27 cellular contexts compared by ENCODE assay signal in genomic region chr3:130522399-130522798, GRCh38. TPM values are rescaled to one million over a fixed set of nuclear protein-coding genes. Genes with fewer than 3 reads are reported as not detected.
"Had no signal": no experiment of that assay in that cellular context is flagged by ENCODE, and none has a peak within 500 bp of the region (broad histone marks: within the 10 kb centered on the region; RNA-seq: fewer than 3 reads in every experiment).

No MANE protein-coding gene starts in this region.

- H3K4me3 ChIP-seq: stomach, suprapubic skin, testis, thoracic aorta, thyroid gland, tibial artery, tibial nerve, transverse colon, upper lobe of left lung, upper lobe of right lung, uterus, vagina had no signal

- H3K4me1 ChIP-seq: thyroid gland, tibial artery, transverse colon, upper lobe of left lung, upper lobe of right lung, uterus had no signal

- ATAC-seq: stimulated activated effector memory CD8-positive, alpha-beta T cell treated with anti-CD3 and anti-CD28 coated beads, Interleukin-12 subunit alpha, Interleukin-12 subunit beta, amount 100 ng/mL, for 72 hours; stimulated activated memory B cell treated with anti-CD40 and anti-IgM and Interleukin-4, amounts not matched to agents 10 μg/mL and 1 μg/mL and 100 μg/mL, for 72 hours; stimulated activated naive B cell treated with anti-CD40 and anti-IgM and Interleukin-4, amounts not matched to agents 10 μg/mL and 1 μg/mL and 100 μg/mL, for 72 hours; stimulated activated naive CD8-positive, alpha-beta T cell treated with anti-CD3 and anti-CD28 coated beads, Interleukin-15, amount 100 ng/mL, for 72 hours; stimulated activated naive CD8-positive, alpha-beta T cell treated with anti-CD3 and anti-CD28 coated beads, Interleukin-15, Interleukin-2, amounts not matched to agents 100 U/mL and 50 U/mL, for 24 hours; upper lobe of right lung had no signal

- H3K27me3 ChIP-seq: testis, thyroid gland, tibial artery, upper lobe of left lung, uterus, vagina had no signal

- DNase-seq: stimulated activated CD4-positive, alpha-beta T cell treated with anti-CD3 and anti-CD28 coated beads, Interleukin-2, amount 100 ng/mL, for 48 hours; stimulated activated CD4-positive, alpha-beta T cell treated with anti-CD3 and anti-CD28 coated beads, Interleukin-4, amount 100 ng/mL, for 1 hour; stimulated activated CD4-positive, alpha-beta T cell treated with anti-CD3 and anti-CD28 coated beads, Interleukin-4, amount 100 ng/mL, for 24 hours; stimulated activated CD4-positive, alpha-beta T cell treated with anti-CD3 and anti-CD28 coated beads, Interleukin-4, amount 100 ng/mL, for 4 hours; stimulated activated CD8-positive, alpha-beta memory T cell treated with anti-CD3 and anti-CD28 coated beads, Interleukin-4, amount 100 ng/mL, for 48 hours; stimulated activated naive B cell treated with anti-CD40 and anti-IgM and Interleukin-4, amounts not matched to agents 10 μg/mL and 1 μg/mL and 100 μg/mL, for 72 hours; stimulated activated naive CD4-positive, alpha-beta T cell; stimulated activated naive CD4-positive, alpha-beta T cell treated with Interleukin-2 at 50 U/mL for 16 hours; stimulated activated naive CD8-positive, alpha-beta T cell treated with anti-CD3 and anti-CD28 coated beads, Interleukin-15, amount 100 ng/mL, for 72 hours; stimulated activated naive CD8-positive, alpha-beta T cell treated with anti-CD3 and anti-CD28 coated beads, Interleukin-15, Interleukin-2, amounts not matched to agents 100 U/mL and 50 U/mL, for 24 hours; stomach; substantia nigra; testis; thyroid gland; tibial artery; transverse colon; trophoblast cell; upper lobe of left lung; upper lobe of right lung; uterus had no signal

- H3K36me3 ChIP-seq: stomach, suprapubic skin, thoracic aorta, thyroid gland, tibial artery, tibial nerve, transverse colon, upper lobe of left lung, upper lobe of right lung, uterus, vagina had no signal

- FAIRE-seq: urothelium cell line had no signal

- H3K27ac ChIP-seq: stomach, suprapubic skin, testis, thoracic aorta, thyroid gland, tibial artery, tibial nerve, transverse colon, upper lobe of left lung, upper lobe of right lung, uterus, vagina had no signal

- H3K9me3 ChIP-seq: stomach, suprapubic skin, testis, thoracic aorta, thyroid gland, tibial artery, tibial nerve, transverse colon, upper lobe of left lung, upper lobe of right lung, uterus, vagina had no signal

RNA-seq across cellular contexts. Expression of gene COL6A6, which starts 5.4 kb away (rescaled TPM):
- total RNA-seq: vagina had no signal
- polyA plus RNA-seq: stomach had no signal
